In genomic region chr12:52757449-52758176, GRCh38 we compare ENCODE assay signal across 11 cellular contexts. TPM values are rescaled to one million over a fixed set of nuclear protein-coding genes. Genes with fewer than 3 reads are reported as not detected.
"Had no signal": no experiment of that assay in that cellular context is flagged by ENCODE, and none has a peak within 500 bp of the region (broad histone marks: within the 10 kb centered on the region; RNA-seq: fewer than 3 reads in every experiment).

No MANE protein-coding gene starts in this region.

- H3K4me1 ChIP-seq: HAP-1 had no signal

- H3K9me3 ChIP-seq: HAP-1 had no signal

- H3K27ac ChIP-seq: GM23248 had no signal

- DNase-seq: GM23248, GOT3, H7, H9, HCEC 1CT, HFFc6 had no signal

- H3K4me3 ChIP-seq: GM23248, GM23338, HAP-1 had no signal

- ATAC-seq: GM23338, HCT116 had no signal

- H3K36me3 ChIP-seq: HAP-1 had no signal

RNA-seq across cellular contexts. Expression of gene KRT76, which starts 19.5 kb away (rescaled TPM):
- total RNA-seq: GM23248, GM23338, H1, H4, H7, H9, HFFc6 had no signal

RNA-seq across cellular contexts. Expression of gene KRT3, which starts 38.3 kb away (rescaled TPM):
- total RNA-seq: GM23248, GM23338, H1, H4, H7, H9, HFFc6 had no signal

RNA-seq across cellular contexts. Expression of gene KRT77, which starts 54.3 kb away (rescaled TPM):
- total RNA-seq: GM23248, GM23338, H1, H4, H7, H9, HFFc6 had no signal

RNA-seq across cellular contexts. Expression of gene KRT4, which starts 56.3 kb away (rescaled TPM):
- total RNA-seq: GM23338, H1, H4, H7, H9 had no signal
